In the genomic region with DNA sequence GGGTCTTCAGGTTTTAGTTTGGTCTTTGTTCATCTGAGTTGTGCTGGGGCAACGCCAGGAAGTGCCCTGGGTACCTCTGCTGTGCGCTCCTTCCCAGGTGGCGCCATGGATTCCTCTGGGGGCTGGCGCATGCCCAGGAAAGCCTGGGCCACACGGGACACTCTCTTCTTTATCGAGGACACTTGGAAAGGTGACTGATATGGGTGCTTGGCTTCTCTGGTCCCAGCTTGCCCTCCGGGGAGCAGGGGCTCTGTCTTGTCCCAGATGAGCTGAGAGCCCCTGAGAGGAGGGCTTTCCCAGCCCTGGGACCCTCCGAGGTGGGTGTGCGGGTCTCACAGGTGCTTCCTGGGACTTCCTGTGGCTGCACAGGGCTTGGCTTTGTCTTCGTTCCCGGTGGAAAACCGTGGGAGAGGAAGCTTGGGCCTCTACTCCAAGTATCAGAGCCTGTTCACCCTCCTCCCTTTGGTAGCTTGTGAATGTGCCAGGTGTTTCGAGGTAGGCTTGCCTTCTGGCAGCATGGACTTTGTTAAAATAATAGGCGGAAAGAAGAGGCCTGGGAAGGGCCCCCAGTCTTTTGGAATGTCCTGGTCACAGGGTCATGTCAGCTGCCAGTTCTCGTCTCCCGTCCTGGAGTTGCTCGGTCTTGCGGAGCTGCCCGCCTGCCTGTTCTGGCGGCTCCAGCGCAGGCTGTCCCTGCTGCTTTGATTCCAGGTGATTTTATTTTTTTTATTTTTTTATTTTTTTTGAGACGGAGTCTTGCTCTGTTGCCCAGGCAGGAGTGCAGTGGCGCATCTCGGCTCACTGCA, we compare ENCODE assay signal across 18 cellular contexts. TPM values are rescaled to one million over a fixed set of nuclear protein-coding genes. Genes with fewer than 3 reads are reported as not detected.
A peak's percentile ranks its signal among the peaks of the same experiment; 100 is the strongest.
DNase-seq lines count a peak whose midpoint lies in the region; ATAC-seq and TF ChIP-seq lines count a peak whose summit lies in the region.
"Had no signal": no experiment of that assay in that cellular context is flagged by ENCODE, and none has a peak within 500 bp of the region (broad histone marks: within the 10 kb centered on the region; RNA-seq: fewer than 3 reads in every experiment).

No MANE protein-coding gene starts in this region.

- TF ChIP-seq CTCF in Caco-2 (IDR thresholded peaks at IDR 0.05; ENCODE audit: insufficient read depth in 1 of 2, low read depth in 1 of 2, low read length in 1 of 2, severe bottlenecking in 1 of 2, unreplicated experiment in 1 of 2): no peak
- no peak for TF ChIP-seq CTCF in mammary epithelial cell (conservative IDR thresholded peaks at IDR 0.05 in 1 of 2, IDR thresholded peaks at IDR 0.05 in 1 of 2; ENCODE audit: extremely low read depth in 1 of 2, insufficient read depth in 1 of 2, low read depth in 1 of 2, low read length in 2 of 2)
- no peak for TF ChIP-seq CTCF in left lung (IDR thresholded peaks at IDR 0.05)

- peak overlapping the region; percentile 17 for H3K27ac Mint-ChIP-seq in Caco-2 (ENCODE audit: unreplicated experiment)
- H3K27ac Mint-ChIP-seq in stimulated activated memory B cell treated with anti-CD40 and anti-IgM and Interleukin-4, amounts not matched to agents 10 μg/mL and 1 μg/mL and 100 μg/mL, for 72 hours: peak overlapping the region; percentile 46

- 76% methylated on average over 16 of the region's 24 CpGs for WGBS in mammary epithelial cell (ENCODE audit: low coverage, missing lambda C conversion rate)

- peaks cover 19% of the 10 kb centered on the region for H3K4me1 Mint-ChIP-seq in Caco-2 (ENCODE audit: low read depth, unreplicated experiment)
- peaks cover 39% of the 10 kb centered on the region for H3K4me1 Mint-ChIP-seq in stimulated activated memory B cell treated with anti-CD40 and anti-IgM and Interleukin-4, amounts not matched to agents 10 μg/mL and 1 μg/mL and 100 μg/mL, for 72 hours

- H3K36me3 Mint-ChIP-seq in Caco-2 (ENCODE audit: insufficient read depth, unreplicated experiment): peaks cover 57% of the 10 kb centered on the region
- peaks cover 26% of the 10 kb centered on the region for H3K36me3 Mint-ChIP-seq in stimulated activated memory B cell treated with anti-CD40 and anti-IgM and Interleukin-4, amounts not matched to agents 10 μg/mL and 1 μg/mL and 100 μg/mL, for 72 hours

- H3K79me2 ChIP-seq in mammary epithelial cell (ENCODE audit: insufficient read depth, low read length): peaks cover 9% of the 10 kb centered on the region

- no peaks in the 10 kb centered on the region for H3K9me3 ChIP-seq in Caco-2
- no peaks in the 10 kb centered on the region for H3K9me3 ChIP-seq in mammary epithelial cell (replicated peaks; ENCODE audit: insufficient read depth, low read length)
- no peaks in the 10 kb centered on the region for H3K9me3 ChIP-seq in left lung

- POLR2A ChIA-PET in Caco-2 (lab: Charles Lee): interaction anchor here (0.6 kb wide), 1 partner anchor 22 kb away, joined by 6 read pairs; no protein-coding TSS in a partner anchor

- no peak overlapping the region for H3K4me2 ChIP-seq in mammary epithelial cell (ENCODE audit: insufficient read depth, low read depth, low read length)

- peak in 1 of 2 experiments; percentile 33 for DNase-seq in Caco-2
- DNase-seq in mammary epithelial cell: no peak
- peak; percentile 19 to 60 for DNase-seq in left lung
- DNase-seq in epidermal melanocyte (ENCODE audit: insufficient read length, low spot score): no peak
- DNase-seq in kidney tubule cell (ENCODE audit: low spot score): no peak
- DNase-seq in central memory CD4-positive, alpha-beta T cell: no peak
- DNase-seq: activated CD8-positive, alpha-beta memory T cell treated with anti-CD3 and anti-CD28 coated beads for 24 hours; brain microvascular endothelial cell; effector memory CD4-positive, alpha-beta T cell; NCI-H1694 treated with DMSO at 0.1 percent for 48 hours; NCI-H510A treated with DMSO at 0.1 percent for 48 hours; PC-3; stimulated activated CD4-positive, alpha-beta T cell treated with anti-CD3 and anti-CD28 coated beads, Interleukin-15, amount 100 ng/mL, for 24 hours; SW 1271; WERI-Rb-1 had no signal

- no peak overlapping the region for H3K27ac ChIP-seq in mammary epithelial cell (ENCODE audit: insufficient read depth, low read depth, low read length)
- no peak overlapping the region for H3K27ac ChIP-seq in left lung
- H3K27ac ChIP-seq: brain microvascular endothelial cell, parathyroid adenoma, WERI-Rb-1 had no signal

- in situ Hi-C loops in mammary epithelial cell (cut with MboI; ENCODE audit: low sequenced_read_pairs in 2 of 2): no loop called here

- ATAC-seq in left lung (no peak), GM21825 (IDR thresholded peaks at IDR 0.05; ENCODE audit: unreplicated experiment) (no peak)
- ATAC-seq in stimulated activated memory B cell treated with anti-CD40 and anti-IgM and Interleukin-4, amounts not matched to agents 10 μg/mL and 1 μg/mL and 100 μg/mL, for 72 hours: no peak
- ATAC-seq: PC-3 had no signal

- CTCF ChIA-PET in Caco-2 (lab: Charles Lee) (no interaction called here), mammary epithelial cell (lab: Charles Lee; ENCODE audit: low non-redundant PET) (no interaction called here)

- H3K27me3 ChIP-seq in Caco-2 (replicated peaks; ENCODE audit: control insufficient read depth, insufficient read depth, low read length): no peaks in the 10 kb centered on the region
- no peaks in the 10 kb centered on the region for H3K27me3 ChIP-seq in mammary epithelial cell (ENCODE audit: insufficient read depth, low read length)
- H3K27me3 ChIP-seq in left lung: no peaks in the 10 kb centered on the region
- H3K27me3 ChIP-seq: brain microvascular endothelial cell had no signal

- H3K27me3 Mint-ChIP-seq in Caco-2 (ENCODE audit: insufficient read depth, unreplicated experiment): no peaks in the 10 kb centered on the region
- H3K27me3 Mint-ChIP-seq in stimulated activated memory B cell treated with anti-CD40 and anti-IgM and Interleukin-4, amounts not matched to agents 10 μg/mL and 1 μg/mL and 100 μg/mL, for 72 hours: no peaks in the 10 kb centered on the region

- BruUV-seq in Caco-2 (replicated peaks; lab: Mats Ljungman, UMichigan) (no TSS peak), mammary epithelial cell (replicated peaks; lab: Mats Ljungman, UMichigan) (TSS peak; percentile 29)

- intact Hi-C loops in Caco-2 (cut with micrococcal nuclease; ENCODE audit: unreplicated experiment): no loop called here
- intact Hi-C loops in mammary epithelial cell (cut with micrococcal nuclease): no loop called here
- intact Hi-C loops in left lung (cut with DNase I): no loop called here

- no peak overlapping the region for H3K4me3 Mint-ChIP-seq in Caco-2 (ENCODE audit: unreplicated experiment)
- H3K4me3 Mint-ChIP-seq in stimulated activated memory B cell treated with anti-CD40 and anti-IgM and Interleukin-4, amounts not matched to agents 10 μg/mL and 1 μg/mL and 100 μg/mL, for 72 hours: no peak overlapping the region

- H3K4me1 ChIP-seq in Caco-2: peaks cover 19% of the 10 kb centered on the region
- H3K4me1 ChIP-seq in mammary epithelial cell (ENCODE audit: insufficient read depth, low read length): peaks cover 19% of the 10 kb centered on the region
- peaks cover 16 to 21% of the 10 kb centered on the region in 2 donors for H3K4me1 ChIP-seq in left lung

- no peak overlapping the region for H2AFZ ChIP-seq in mammary epithelial cell (ENCODE audit: low read depth, low read length)
- H2AFZ ChIP-seq: parathyroid adenoma had no signal

- H3K9ac ChIP-seq in mammary epithelial cell (ENCODE audit: insufficient read depth, low read length): no peak overlapping the region
- H3K9ac ChIP-seq: parathyroid adenoma had no signal

- H3K4me3 ChIP-seq in Caco-2 (ENCODE audit: low read depth, low read length) (no peak overlapping the region), mammary epithelial cell (replicated peaks in 1 of 3; ENCODE audit: insufficient read depth in 1 of 3, low read depth in 2 of 3, low read length in 3 of 3) (no peak overlapping the region), left lung (no peak overlapping the region)

- H3K9me3 Mint-ChIP-seq in Caco-2 (ENCODE audit: unreplicated experiment): no peaks in the 10 kb centered on the region
- H3K9me3 Mint-ChIP-seq in stimulated activated memory B cell treated with anti-CD40 and anti-IgM and Interleukin-4, amounts not matched to agents 10 μg/mL and 1 μg/mL and 100 μg/mL, for 72 hours: no peaks in the 10 kb centered on the region

- no peaks in the 10 kb centered on the region; the same call in none of the 2 replicates for H3K36me3 ChIP-seq in Caco-2 (ENCODE audit: control insufficient read depth, insufficient read depth, low read length)
- H3K36me3 ChIP-seq in mammary epithelial cell (ENCODE audit: insufficient read depth, low read length): peaks cover 9% of the 10 kb centered on the region
- H3K36me3 ChIP-seq in left lung: peaks cover 0 to 65% of the 10 kb centered on the region in 2 donors

- dilution Hi-C loops in mammary epithelial cell (cut with HindIII; ENCODE audit: low sequenced_read_pairs): loop anchor here (5.0 kb wide), 1 partner anchor 60 kb away; the partner anchor contains the start of gene TIGD3

- no peaks in the 10 kb centered on the region for H4K20me1 ChIP-seq in mammary epithelial cell (ENCODE audit: insufficient read depth, low read length)

RNA-seq across cellular contexts. Expression of gene NEAT1, which starts 10.1 kb away (rescaled TPM):
- total RNA-seq in Caco-2 (2022): 235 and 254 TPM in 2 replicates
- 100 to 1,000 TPM; 364 to 775 TPM for total RNA-seq in mammary epithelial cell
- polyA plus RNA-seq in mammary epithelial cell: 20.1 TPM
- polyA minus RNA-seq in mammary epithelial cell: 98.8 TPM
- total RNA-seq in left lung: 1,000 to 10,000 TPM; 1,146 to 1,441 TPM

RNA-seq across cellular contexts. Expression of gene FRMD8, which starts 26.0 kb away (rescaled TPM):
- total RNA-seq in Caco-2 (2022): 35.1 and 38.2 TPM in 2 replicates
- total RNA-seq in mammary epithelial cell: 10 to 100 TPM; 43.4 to 74.8 TPM
- 34.0 TPM for polyA plus RNA-seq in mammary epithelial cell
- 43.2 TPM for polyA minus RNA-seq in mammary epithelial cell
- 10 to 100 TPM; 31.7 to 31.9 TPM for total RNA-seq in left lung

RNA-seq across cellular contexts. Expression of gene SLC25A45, which starts 30.0 kb away (rescaled TPM):
- total RNA-seq in Caco-2 (2022) (8.1 and 8.5 TPM in 2 replicates), mammary epithelial cell (1 to 10 TPM in 1 of 2 donors, under 1 TPM in 1; 0.50 to 2.4 TPM), left lung (1 to 10 TPM; 8.4 to 9.8 TPM)
- polyA plus RNA-seq in mammary epithelial cell: 0.28 TPM
- 2.0 TPM for polyA minus RNA-seq in mammary epithelial cell

RNA-seq across cellular contexts. Expression of gene TIGD3, which starts 57.9 kb away (rescaled TPM):
- 3.0 and 3.2 TPM in 2 replicates for total RNA-seq in Caco-2 (2022)
- total RNA-seq in mammary epithelial cell: not detected
- polyA plus RNA-seq in mammary epithelial cell: 0.03 TPM
- polyA minus RNA-seq in mammary epithelial cell: not detected
- total RNA-seq in left lung: under 1 TPM; 0.21 to 0.32 TPM

Comparison
In these comparisons a context has a peak if more than half of its experiments do, and no peak if none do; other contexts are left out.
1. DNase-seq: peak in left lung (2 of 2); none in mammary epithelial cell (single experiment), epidermal melanocyte (single experiment), kidney tubule cell (single experiment) and central memory CD4-positive, alpha-beta T cell (single experiment).